ENCODE assay signal across 16 cellular contexts in genomic region chr11:131884461-131885073, GRCh38.
DNase-seq lines count a peak whose midpoint lies in the region; ATAC-seq, FAIRE-seq and TF ChIP-seq lines count a peak whose summit lies in the region.
"Had no signal": no experiment of that assay in that cellular context is flagged by ENCODE, and none has a peak within 500 bp of the region (broad histone marks: within the 10 kb centered on the region; RNA-seq: fewer than 3 reads in every experiment).

No MANE protein-coding gene starts in this region.

- intact Hi-C loops in HepG2 (cut with micrococcal nuclease; ENCODE audit: unreplicated experiment): no loop called here
- intact Hi-C loops in stomach (cut with DNase I; ENCODE audit: low total_unique reads): no loop called here

- TF ChIP-seq EP300 in HepG2 (IDR thresholded peaks at IDR 0.05; ENCODE audit: low read depth in 2 of 2, low read length in 2 of 2) (no peak), HepG2 (CRISPR knock-in tag; IDR thresholded peaks at IDR 0.05; ENCODE audit: borderline replicate concordance) (no peak), stomach (IDR thresholded peaks at IDR 0.05) (no peak)

- POLR2A ChIA-PET in HepG2 (lab: Yijun Ruan, JAX): no interaction called here

- no peaks in the 10 kb centered on the region for H4K20me1 ChIP-seq in HepG2 (ENCODE audit: insufficient read depth, low read length)

- no peak overlapping the region for H3K9ac ChIP-seq in HepG2 (ENCODE audit: insufficient read depth, low read depth, low read length)

- no peaks in the 10 kb centered on the region for H3K36me3 ChIP-seq in SJSA1
- H3K36me3 ChIP-seq in HepG2 (replicated peaks in 1 of 2; ENCODE audit: control insufficient read depth in 1 of 2, insufficient read depth in 2 of 2, low read length in 2 of 2): no peaks in the 10 kb centered on the region
- H3K36me3 ChIP-seq in stomach: no peaks in the 10 kb centered on the region
- H3K36me3 ChIP-seq: thoracic aorta had no signal

- TF ChIP-seq POLR2A in HepG2 (IDR thresholded peaks at IDR 0.05; ENCODE audit: insufficient read depth in 1 of 2, low read depth in 2 of 2, low read length in 2 of 2) (no peak), stomach (IDR thresholded peaks at IDR 0.05) (no peak)

- H3K27me3 ChIP-seq in SJSA1 (replicated peaks): no peaks in the 10 kb centered on the region
- no peaks in the 10 kb centered on the region; a peak in 1 of 5 replicates for H3K27me3 ChIP-seq in HepG2 (ENCODE audit: control insufficient read depth in 1 of 2, insufficient read depth in 2 of 2, low read length in 2 of 2)
- peaks cover 0 to 18% (median 0%) of the 10 kb centered on the region in 3 donors for H3K27me3 ChIP-seq in stomach

- H3K4me2 ChIP-seq in HepG2 (ENCODE audit: low read depth, low read length): no peak overlapping the region

- WGBS in HepG2 (ENCODE audit: low lambda C conversion rate): 30% methylated on average over 8 of the region's 8 CpGs
- 66 to 73% (median 69%) methylated on average over 8 of the region's 8 CpGs for WGBS in stomach, 5 donors

- in situ Hi-C loops in HepG2 (cut with HindIII; ENCODE audit: extremely low pct_ligation_motif_present, low pct_unique_long_range_greater_than_20kb): no loop called here

- H3K27ac ChIP-seq in SJSA1 (no peak overlapping the region), HepG2 (ENCODE audit: extremely low read length, insufficient read depth, low read length) (no peak overlapping the region), stomach (no peak overlapping the region)
- H3K27ac ChIP-seq: thoracic aorta had no signal

- TF ChIP-seq CTCF in HepG2 (CRISPR knock-in tag; IDR thresholded peaks at IDR 0.05): no peak
- TF ChIP-seq CTCF in stomach (IDR thresholded peaks at IDR 0.05): no peak

- CTCF ChIA-PET in HepG2 (lab: Yijun Ruan, JAX; ENCODE audit: low intra/inter-chr PET ratio, low total read pairs): no interaction called here

- peak; percentile 60 for DNase-seq in DMS153 treated with DMSO at 0.1 percent for 48 hours (lab: John Stamatoyannopoulos, UW; ENCODE audit: unreplicated experiment)
- DNase-seq in SJSA1 (ENCODE audit: low read depth in 1 of 2, low spot score in 2 of 2): peak; percentile 43 to 47
- DNase-seq in HepG2 (ENCODE audit: low spot score): no peak
- DNase-seq in stomach: no peak
- no peak for DNase-seq in activated CD4-positive, alpha-beta T cell treated with anti-CD3 and anti-CD28 coated beads, Interleukin-2, amount 50 U/mL, for 1 hour
- no peak for DNase-seq in stimulated activated CD4-positive, alpha-beta T cell treated with anti-CD3 and anti-CD28 coated beads, Interleukin-15, amount 100 ng/mL, for 24 hours
- DNase-seq: activated CD8-positive, alpha-beta T cell treated with anti-CD3 and anti-CD28 coated beads, Interleukin-2, amount 10 ng/mL, durations not matched to agents 7 days and 5 days; naive thymus-derived CD4-positive, alpha-beta T cell; NCI-H1930 had no signal

- ATAC-seq in GM19452 (IDR thresholded peaks at IDR 0.05; ENCODE audit: unreplicated experiment) (peak; percentile 54), HG03095 (IDR thresholded peaks at IDR 0.05; ENCODE audit: unreplicated experiment) (peak; percentile 46), HepG2 (no peak; the same call in 2 of the 3 replicates)
- ATAC-seq: activated CD8-positive, alpha-beta T cell treated with anti-CD3 and anti-CD28 coated beads, Interleukin-2, amount 10 ng/mL, durations not matched to agents 7 days and 5 days; K562; naive thymus-derived CD4-positive, alpha-beta T cell had no signal

- H3K4me1 ChIP-seq in SJSA1 (replicated peaks): peaks cover 46% of the 10 kb centered on the region
- H3K4me1 ChIP-seq in HepG2 (ENCODE audit: insufficient read depth, low read length): no peaks in the 10 kb centered on the region
- no peaks in the 10 kb centered on the region for H3K4me1 ChIP-seq in stomach

- no peak for TF ChIP-seq RAD21 in HepG2 (CRISPR knock-in tag; IDR thresholded peaks at IDR 0.05)

- no peaks in the 10 kb centered on the region for H3K9me3 ChIP-seq in SJSA1 (replicated peaks)
- no peaks in the 10 kb centered on the region for H3K9me3 ChIP-seq in HepG2 (ENCODE audit: low read length)
- no peaks in the 10 kb centered on the region for H3K9me3 ChIP-seq in stomach
- H3K9me3 ChIP-seq: thoracic aorta had no signal

- no peak for FAIRE-seq in HepG2 (lab: Jason Lieb, UNC)
- FAIRE-seq: colon, GM18507, islet of Langerhans, K562 had no signal

- no peak overlapping the region for H2AFZ ChIP-seq in HepG2 (ENCODE audit: low read length)

- H3K79me2 ChIP-seq in HepG2 (ENCODE audit: insufficient read depth, low read length): no peaks in the 10 kb centered on the region

- BruUV-seq in HepG2 (replicated peaks; lab: Mats Ljungman, UMichigan): no TSS peak

- H3K4me3 ChIP-seq in SJSA1 (no peak overlapping the region), HepG2 (replicated peaks in 1 of 3; ENCODE audit: insufficient read depth in 1 of 3, low read depth in 2 of 3, low read length in 3 of 3) (no peak overlapping the region), stomach (no peak overlapping the region)
- H3K4me3 ChIP-seq: K562, thoracic aorta had no signal

TF ChIP-seq in HepG2, 621 proteins besides CTCF, POLR2A, EP300 and RAD21 (continues in another document):
- TF ChIP-seq GTF3A (CRISPR knock-in tag; conservative IDR thresholded peaks at IDR 0.05) (no peak), ZNF773 (CRISPR knock-in tag; IDR thresholded peaks at IDR 0.05; ENCODE audit: borderline replicate concordance) (no peak), ZNF274 (CRISPR knock-in tag; IDR thresholded peaks at IDR 0.05) (no peak), JUN (CRISPR knock-in tag; IDR thresholded peaks at IDR 0.05) (no peak), ZSCAN31 (CRISPR knock-in tag; IDR thresholded peaks at IDR 0.05; ENCODE audit: low read depth) (no peak), EEA1 (CRISPR knock-in tag; IDR thresholded peaks at IDR 0.05; ENCODE audit: borderline replicate concordance) (no peak), ZNF550 (CRISPR knock-in tag; IDR thresholded peaks at IDR 0.05; ENCODE audit: borderline replicate concordance) (no peak), NFATC3 (CRISPR knock-in tag; IDR thresholded peaks at IDR 0.05) (no peak), ZXDC (CRISPR knock-in tag; IDR thresholded peaks at IDR 0.05) (no peak), MAFG (CRISPR knock-in tag; IDR thresholded peaks at IDR 0.05) (no peak)
- TF ChIP-seq, protein P1, sequence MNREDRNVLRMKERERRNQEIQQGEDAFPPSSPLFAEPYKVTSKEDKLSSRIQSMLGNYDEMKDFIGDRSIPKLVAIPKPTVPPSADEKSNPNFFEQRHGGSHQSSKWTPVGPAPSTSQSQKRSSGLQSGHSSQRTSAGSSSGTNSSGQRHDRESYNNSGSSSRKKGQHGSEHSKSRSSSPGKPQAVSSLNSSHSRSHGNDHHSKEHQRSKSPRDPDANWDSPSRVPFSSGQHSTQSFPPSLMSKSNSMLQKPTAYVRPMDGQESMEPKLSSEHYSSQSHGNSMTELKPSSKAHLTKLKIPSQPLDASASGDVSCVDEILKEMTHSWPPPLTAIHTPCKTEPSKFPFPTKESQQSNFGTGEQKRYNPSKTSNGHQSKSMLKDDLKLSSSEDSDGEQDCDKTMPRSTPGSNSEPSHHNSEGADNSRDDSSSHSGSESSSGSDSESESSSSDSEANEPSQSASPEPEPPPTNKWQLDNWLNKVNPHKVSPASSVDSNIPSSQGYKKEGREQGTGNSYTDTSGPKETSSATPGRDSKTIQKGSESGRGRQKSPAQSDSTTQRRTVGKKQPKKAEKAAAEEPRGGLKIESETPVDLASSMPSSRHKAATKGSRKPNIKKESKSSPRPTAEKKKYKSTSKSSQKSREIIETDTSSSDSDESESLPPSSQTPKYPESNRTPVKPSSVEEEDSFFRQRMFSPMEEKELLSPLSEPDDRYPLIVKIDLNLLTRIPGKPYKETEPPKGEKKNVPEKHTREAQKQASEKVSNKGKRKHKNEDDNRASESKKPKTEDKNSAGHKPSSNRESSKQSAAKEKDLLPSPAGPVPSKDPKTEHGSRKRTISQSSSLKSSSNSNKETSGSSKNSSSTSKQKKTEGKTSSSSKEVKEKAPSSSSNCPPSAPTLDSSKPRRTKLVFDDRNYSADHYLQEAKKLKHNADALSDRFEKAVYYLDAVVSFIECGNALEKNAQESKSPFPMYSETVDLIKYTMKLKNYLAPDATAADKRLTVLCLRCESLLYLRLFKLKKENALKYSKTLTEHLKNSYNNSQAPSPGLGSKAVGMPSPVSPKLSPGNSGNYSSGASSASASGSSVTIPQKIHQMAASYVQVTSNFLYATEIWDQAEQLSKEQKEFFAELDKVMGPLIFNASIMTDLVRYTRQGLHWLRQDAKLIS (CRISPR knock-in tag; IDR thresholded peaks at IDR 0.05): no peak
- TF ChIP-seq, protein P2, sequence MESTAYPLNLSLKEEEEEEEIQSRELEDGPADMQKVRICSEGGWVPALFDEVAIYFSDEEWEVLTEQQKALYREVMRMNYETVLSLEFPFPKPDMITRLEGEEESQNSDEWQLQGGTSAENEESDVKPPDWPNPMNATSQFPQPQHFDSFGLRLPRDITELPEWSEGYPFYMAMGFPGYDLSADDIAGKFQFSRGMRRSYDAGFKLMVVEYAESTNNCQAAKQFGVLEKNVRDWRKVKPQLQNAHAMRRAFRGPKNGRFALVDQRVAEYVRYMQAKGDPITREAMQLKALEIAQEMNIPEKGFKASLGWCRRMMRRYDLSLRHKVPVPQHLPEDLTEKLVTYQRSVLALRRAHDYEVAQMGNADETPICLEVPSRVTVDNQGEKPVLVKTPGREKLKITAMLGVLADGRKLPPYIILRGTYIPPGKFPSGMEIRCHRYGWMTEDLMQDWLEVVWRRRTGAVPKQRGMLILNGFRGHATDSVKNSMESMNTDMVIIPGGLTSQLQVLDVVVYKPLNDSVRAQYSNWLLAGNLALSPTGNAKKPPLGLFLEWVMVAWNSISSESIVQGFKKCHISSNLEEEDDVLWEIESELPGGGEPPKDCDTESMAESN (CRISPR knock-in tag; conservative IDR thresholded peaks at IDR 0.05): no peak

Comparison
In these comparisons a context has a peak if more than half of its experiments do, and no peak if none do; other contexts are left out.
1. DNase-seq: peak in DMS153 treated with DMSO at 0.1 percent for 48 hours (single experiment) and SJSA1 (2 of 2); none in HepG2 (single experiment), stomach (single experiment), activated CD4-positive, alpha-beta T cell treated with anti-CD3 and anti-CD28 coated beads, Interleukin-2, amount 50 U/mL, for 1 hour (single experiment) and stimulated activated CD4-positive, alpha-beta T cell treated with anti-CD3 and anti-CD28 coated beads, Interleukin-15, amount 100 ng/mL, for 24 hours (single experiment).